Comparison of ENCODE assay signal across 8 cellular contexts in the genomic region with DNA sequence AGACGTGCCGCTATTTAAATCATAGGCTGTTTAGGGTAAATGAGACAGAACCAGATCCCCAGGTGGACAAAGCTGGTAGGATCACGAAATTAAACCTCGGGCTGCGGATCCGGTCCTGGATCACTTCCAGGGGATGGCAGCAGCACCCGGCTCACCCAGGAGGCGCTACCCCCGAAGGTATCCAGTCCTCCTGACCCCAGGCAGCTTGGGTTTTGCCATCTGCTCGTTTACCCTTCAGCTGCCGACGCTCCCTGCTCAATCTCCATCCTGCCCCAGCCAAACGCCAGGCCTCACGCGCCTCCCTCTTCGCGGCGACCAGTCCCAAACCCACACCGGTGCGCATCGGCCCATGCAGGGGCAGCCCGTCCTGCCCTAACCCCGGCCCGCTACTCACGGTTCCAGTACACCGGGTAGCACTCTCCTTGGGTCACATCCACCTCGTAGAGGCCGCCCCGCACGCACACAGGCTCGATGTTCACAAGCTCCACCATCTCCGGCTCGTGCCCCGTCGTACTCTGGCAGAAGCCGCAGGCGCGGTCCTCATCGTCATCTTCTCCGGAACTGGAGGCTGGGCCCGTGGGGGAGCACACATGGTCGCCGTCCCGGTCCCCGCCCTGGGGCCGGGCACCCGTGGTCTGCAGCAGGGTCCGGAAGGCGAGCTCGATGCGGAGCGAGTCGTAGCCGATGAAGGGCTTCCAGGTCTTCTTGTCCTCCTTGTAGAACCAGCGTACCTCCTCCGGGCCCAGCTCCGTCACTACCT. TPM values are rescaled to one million over a fixed set of nuclear protein-coding genes. Genes with fewer than 3 reads are reported as not detected.
DNase-seq lines count a peak whose midpoint lies in the region; ATAC-seq, FAIRE-seq and TF ChIP-seq lines count a peak whose summit lies in the region.

No MANE protein-coding gene starts in this region.

- TF ChIP-seq POLR2A in tibial nerve (IDR thresholded peaks at IDR 0.05) = no peak

- H3K27ac Mint-ChIP-seq in activated naive CD4-positive, alpha-beta T cell treated with anti-CD3 and anti-CD28 coated beads, Interleukin-2, amount 50 U/mL, for 24 hours = peak overlapping the region; percentile 94
- H3K27ac Mint-ChIP-seq in glutamatergic neuron (ENCODE audit: unreplicated experiment) = peak overlapping the region; percentile 88

- in situ Hi-C loops in Caki2 (cut with HindIII; ENCODE audit: low pct_unique_long_range_greater_than_20kb, low sequenced_read_pairs) = no loop called here

- TF ChIP-seq CTCF in glutamatergic neuron (IDR thresholded peaks at IDR 0.05; ENCODE audit: partially characterized antibody, unreplicated experiment) (no peak), pancreas (IDR thresholded peaks at IDR 0.05) (no peak), tibial nerve (IDR thresholded peaks at IDR 0.05) (peak in 2 of 5 experiments; percentile 29 to 39)

- H3K9me3 Mint-ChIP-seq in activated naive CD4-positive, alpha-beta T cell treated with anti-CD3 and anti-CD28 coated beads, Interleukin-2, amount 50 U/mL, for 24 hours = no peaks in the 10 kb centered on the region
- H3K9me3 Mint-ChIP-seq in glutamatergic neuron (ENCODE audit: unreplicated experiment) = peaks cover 16% of the 10 kb centered on the region

- H3K27me3 ChIP-seq in HUES64 (ENCODE audit: insufficient read depth, low read length) (no peaks in the 10 kb centered on the region; the same call in 1 of the 2 replicates), pancreas (no peaks in the 10 kb centered on the region), tibial nerve (no peaks in the 10 kb centered on the region)

- H3K27ac ChIP-seq in HUES64 (ENCODE audit: low read depth, low read length) = 0 out of 2 replicates have a peak overlapping the region, but pooled peaks have one; percentile 64
- peak overlapping the region; percentile 61 to 89 (median 84) for H3K27ac ChIP-seq in pancreas
- H3K27ac ChIP-seq in tibial nerve = peak overlapping the region; percentile 75 to 92 (median 90)

- peak overlapping the region; percentile 74 for H3K4me3 ChIP-seq in HUES64 (ENCODE audit: low read length)
- peak overlapping the region; percentile 64 to 89 (median 82) for H3K4me3 ChIP-seq in pancreas
- H3K4me3 ChIP-seq in tibial nerve = peak overlapping the region; percentile 70 to 95 (median 86)

- H3K36me3 Mint-ChIP-seq in activated naive CD4-positive, alpha-beta T cell treated with anti-CD3 and anti-CD28 coated beads, Interleukin-2, amount 50 U/mL, for 24 hours = peaks cover under 1% of the 10 kb centered on the region
- peaks cover 4% of the 10 kb centered on the region for H3K36me3 Mint-ChIP-seq in glutamatergic neuron (ENCODE audit: unreplicated experiment)

- TF ChIP-seq EP300 in tibial nerve (IDR thresholded peaks at IDR 0.05) = peak in 1 of 2 donors; percentile 21

- intact Hi-C loops in pancreas (cut with DNase I) = no loop called here

- peak; percentile 21 for ATAC-seq in GM21381 (IDR thresholded peaks at IDR 0.05; ENCODE audit: unreplicated experiment)
- ATAC-seq in pancreas = peak; percentile 26 to 60 (median 48)

- H3K4me1 ChIP-seq in HUES64 (ENCODE audit: insufficient read depth, low read length) (peaks cover 11% of the 10 kb centered on the region), pancreas (peaks cover 0 to 8% (median 8%) of the 10 kb centered on the region in 3 donors), tibial nerve (peaks cover 0 to 30% (median 7%) of the 10 kb centered on the region in 4 donors)

- FAIRE-seq in pancreas (lab: Jason Lieb, UNC) = no peak

- H3K36me3 ChIP-seq in HUES64 (ENCODE audit: insufficient read depth, low read length) = no peaks in the 10 kb centered on the region
- H3K36me3 ChIP-seq in pancreas = no peaks in the 10 kb centered on the region
- no peaks in the 10 kb centered on the region for H3K36me3 ChIP-seq in tibial nerve

- H3K4me1 Mint-ChIP-seq in activated naive CD4-positive, alpha-beta T cell treated with anti-CD3 and anti-CD28 coated beads, Interleukin-2, amount 50 U/mL, for 24 hours = peaks cover 50% of the 10 kb centered on the region
- peaks cover 21% of the 10 kb centered on the region for H3K4me1 Mint-ChIP-seq in glutamatergic neuron (ENCODE audit: low read depth, unreplicated experiment)

- peak overlapping the region; percentile 57 for H3K9ac ChIP-seq in HUES64 (ENCODE audit: low read depth, low read length)

- DNase-seq in Caki2 (ENCODE audit: low read depth) (peak; percentile 52), SHP77 treated with DMSO at 0.1 percent for 48 hours (lab: John Stamatoyannopoulos, UW) (peak; percentile 42), glutamatergic neuron (peak; percentile 53), pancreas (peak; percentile 41 to 84 (median 54)), tibial nerve (ENCODE audit: low spot score in 2 of 2) (peak; percentile 24 to 38)

- peak overlapping the region; percentile 100 for H3K4me3 Mint-ChIP-seq in activated naive CD4-positive, alpha-beta T cell treated with anti-CD3 and anti-CD28 coated beads, Interleukin-2, amount 50 U/mL, for 24 hours
- H3K4me3 Mint-ChIP-seq in glutamatergic neuron (ENCODE audit: unreplicated experiment) = peak overlapping the region; percentile 97

- WGBS in HUES64 = under 1% methylated on average over 57 of the region's 57 CpGs
- 0% methylated on average over 57 of the region's 57 CpGs for WGBS in pancreas, 2 donors
- WGBS in tibial nerve, 2 donors = 0% methylated on average over 33 to 57 of the region's 57 CpGs

- H3K27me3 Mint-ChIP-seq in activated naive CD4-positive, alpha-beta T cell treated with anti-CD3 and anti-CD28 coated beads, Interleukin-2, amount 50 U/mL, for 24 hours = no peaks in the 10 kb centered on the region
- peaks cover 14% of the 10 kb centered on the region for H3K27me3 Mint-ChIP-seq in glutamatergic neuron (ENCODE audit: unreplicated experiment)

- H3K9me3 ChIP-seq in HUES64 (ENCODE audit: insufficient read depth, low read depth, low read length) = no peaks in the 10 kb centered on the region
- H3K9me3 ChIP-seq in pancreas = no peaks in the 10 kb centered on the region
- H3K9me3 ChIP-seq in tibial nerve = no peaks in the 10 kb centered on the region

RNA-seq across cellular contexts. Expression of gene DDHD1, which starts 1.1 kb away (rescaled TPM):
- 3.7 TPM in 2 replicates for total RNA-seq in Caki2 (2014; rRNA removed; shearing (Covaris generic); ENCODE audit: low replicate concordance)
- 5.7 TPM for polyA plus RNA-seq in HUES64 (2013, experiment 1 of 2)
- polyA plus RNA-seq in HUES64 (2013, experiment 2 of 2) = 5.3 TPM
- 38.1 TPM for total RNA-seq in glutamatergic neuron (ENCODE audit: unreplicated experiment)
- 1 to 10 TPM; 3.8 to 6.9 (median 4.9) TPM for total RNA-seq in pancreas
- polyA plus RNA-seq in pancreas = 1 to 10 TPM; 3.5 to 3.6 TPM
- 10 to 100 TPM; 17.1 to 26.7 (median 23.3) TPM for total RNA-seq in tibial nerve

Comparison
In these comparisons a context has a peak if more than half of its experiments do, and no peak if none do; other contexts are left out.
1. Peak in every context shown above with its lines: DNase-seq, ATAC-seq, H3K4me3 ChIP-seq and H3K27ac ChIP-seq.